In genomic region chr11:83033972-83034672, GRCh38 we compare ENCODE assay signal across 8 cellular contexts. TPM values are rescaled to one million over a fixed set of nuclear protein-coding genes. Genes with fewer than 3 reads are reported as not detected.
DNase-seq lines count a peak whose midpoint lies in the region; ATAC-seq and TF ChIP-seq lines count a peak whose summit lies in the region.

No MANE protein-coding gene starts in this region.

- no peaks in the 10 kb centered on the region for H3K27me3 ChIP-seq in Peyer's patch

- no peak for TF ChIP-seq POLR2A in Peyer's patch (IDR thresholded peaks at IDR 0.05)

- peak overlapping the region; percentile 26 to 89 (median 56) for H3K27ac ChIP-seq in Peyer's patch

- H3K9me3 ChIP-seq in Peyer's patch = no peaks in the 10 kb centered on the region

- no peaks in the 10 kb centered on the region for H3K36me3 ChIP-seq in Peyer's patch

- ATAC-seq in Right ventricle myocardium inferior (peak; percentile 91), omental fat pad (ENCODE audit: low FRiP score) (peak; percentile 84), HG02981 (IDR thresholded peaks at IDR 0.05; ENCODE audit: unreplicated experiment) (no peak)

- peaks cover 0 to 21% (median 8%) of the 10 kb centered on the region in 4 donors for H3K4me1 ChIP-seq in Peyer's patch

- intact Hi-C loops in Right ventricle myocardium inferior (cut with DNase I) (loop anchor here (2.0 kb wide), 1 partner anchor 37 kb away; the partner anchor contains the start of gene RAB30), cardiac septum (cut with DNase I) (loop anchor here (5.0 kb wide), 2 partner anchors 37 to 38 kb away; partner anchors contain the start of gene RAB30)

- H3K4me3 ChIP-seq in Peyer's patch = peak overlapping the region in 2 of 4 donors; percentile 19 to 40

- DNase-seq in Right ventricle myocardium inferior (ENCODE audit: missing footprints) (no peak), cardiac septum (ENCODE audit: low spot score) (no peak), Peyer's patch (peak in 1 of 3 donors; percentile 67), fibroblast of gingiva (ENCODE audit: low read depth) (peak; percentile 94), omental fat pad (ENCODE audit: low spot score) (no peak), SKM-1 (lab: John Stamatoyannopoulos, UW; ENCODE audit: unreplicated experiment) (no peak)
- no peak for DNase-seq in NK-92 treated with Interleukin-12 subunit alpha and Interleukin-12 subunit beta, amount 100 ng/mL, for 24 hours (lab: John Stamatoyannopoulos, UW)

- TF ChIP-seq CTCF in Peyer's patch (IDR thresholded peaks at IDR 0.05) = no peak
- TF ChIP-seq CTCF in omental fat pad (IDR thresholded peaks at IDR 0.05) = no peak

RNA-seq across cellular contexts. Expression of gene RAB30, which starts 37.6 kb away (rescaled TPM):
- total RNA-seq in Right ventricle myocardium inferior (28.2 TPM), cardiac septum (21.0 TPM), Peyer's patch (10 to 100 TPM in 2 of 4 donors, 1 to 10 TPM in 2; 3.4 to 54.8 (median 11.5) TPM), omental fat pad (10 to 100 TPM; 14.8 to 37.9 (median 23.5) TPM)
